In the genomic region with DNA sequence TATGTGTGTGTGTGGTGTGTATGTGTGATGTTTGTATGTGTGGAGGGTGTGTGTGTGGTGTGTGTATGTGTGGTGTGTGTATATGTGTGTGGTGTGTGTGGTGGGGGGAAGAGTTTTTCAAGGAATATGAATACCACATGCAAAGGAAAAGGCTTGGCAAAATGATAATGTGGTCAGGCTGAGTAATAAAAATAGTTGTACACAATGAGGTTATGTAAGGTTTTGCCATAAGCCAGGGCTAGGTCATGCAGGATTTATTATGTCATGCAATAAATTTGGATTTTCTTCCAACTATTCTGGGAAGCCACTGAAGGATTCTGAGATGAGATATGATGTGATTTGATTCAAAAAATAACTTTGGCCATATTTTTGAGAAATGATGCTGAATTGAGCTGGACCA, we compare ENCODE assay signal across 16 cellular contexts.
"Had no signal": no experiment of that assay in that cellular context is flagged by ENCODE, and none has a peak within 500 bp of the region (broad histone marks: within the 10 kb centered on the region; RNA-seq: fewer than 3 reads in every experiment).

No MANE protein-coding gene starts in this region.

- H3K4me1 Mint-ChIP-seq: immature natural killer cell had no signal

- H3K27ac Mint-ChIP-seq: activated CD4-positive, alpha-beta memory T cell treated with anti-CD3 and anti-CD28 coated beads for 36 hours; activated naive CD8-positive, alpha-beta T cell; immature natural killer cell; memory B cell; natural killer cell treated with Interleukin-12 subunit alpha and Interleukin-12 subunit beta and Interleukin-15 and Interleukin-18, amount 100 ng/mL, for 72 hours; stimulated activated naive CD8-positive, alpha-beta T cell treated with anti-CD3 and anti-CD28 coated beads, Interleukin-15, Interleukin-2, amounts not matched to agents 100 ng/mL and 50 ng/mL, for 24 hours had no signal

- H3K9me3 ChIP-seq: testis had no signal

- H3K4me3 ChIP-seq: testis had no signal

- H3K27me3 ChIP-seq: testis had no signal

- H3K36me3 Mint-ChIP-seq: activated CD4-positive, alpha-beta memory T cell treated with anti-CD3 and anti-CD28 coated beads for 36 hours; activated naive CD8-positive, alpha-beta T cell; memory B cell had no signal

- DNase-seq: activated CD4-positive, alpha-beta memory T cell treated with anti-CD3 and anti-CD28 coated beads for 36 hours; activated CD4-positive, alpha-beta T cell treated with anti-CD3 and anti-CD28 coated beads for 1 hour; activated gamma-delta T cell; activated T-cell treated with anti-CD3 and anti-CD28 coated beads, Interleukin-2, amount 50 U/mL, for 48 hours; effector CD4-positive, alpha-beta T cell; immature natural killer cell; left cardiac atrium; stimulated activated CD4-positive, alpha-beta T cell treated with anti-CD3 and anti-CD28 coated beads, Interleukin-4, amount 100 ng/mL, for 1 hour; stimulated activated CD8-positive, alpha-beta memory T cell treated with anti-CD3 and anti-CD28 coated beads, Interleukin-4, amount 100 ng/mL, for 48 hours; T-helper 9 cell; testis had no signal

- H3K27me3 Mint-ChIP-seq: activated CD4-positive, alpha-beta memory T cell treated with anti-CD3 and anti-CD28 coated beads for 36 hours; activated naive CD8-positive, alpha-beta T cell; memory B cell; natural killer cell treated with Interleukin-12 subunit alpha and Interleukin-12 subunit beta and Interleukin-15 and Interleukin-18, amount 100 ng/mL, for 72 hours; stimulated activated naive CD8-positive, alpha-beta T cell treated with anti-CD3 and anti-CD28 coated beads, Interleukin-15, Interleukin-2, amounts not matched to agents 100 ng/mL and 50 ng/mL, for 24 hours had no signal

- H3K4me3 Mint-ChIP-seq: activated CD4-positive, alpha-beta memory T cell treated with anti-CD3 and anti-CD28 coated beads for 36 hours; activated naive CD8-positive, alpha-beta T cell; immature natural killer cell; memory B cell; natural killer cell treated with Interleukin-12 subunit alpha and Interleukin-12 subunit beta and Interleukin-15 and Interleukin-18, amount 100 ng/mL, for 72 hours; stimulated activated naive CD8-positive, alpha-beta T cell treated with anti-CD3 and anti-CD28 coated beads, Interleukin-15, Interleukin-2, amounts not matched to agents 100 ng/mL and 50 ng/mL, for 24 hours had no signal

- H3K4me1 ChIP-seq: testis had no signal

- H3K27ac ChIP-seq: epithelial cell of prostate, testis had no signal
